26 cellular contexts compared by ENCODE assay signal in genomic region chr13:23817833-23818232, GRCh38.
"Had no signal": no experiment of that assay in that cellular context is flagged by ENCODE, and none has a peak within 500 bp of the region (broad histone marks: within the 10 kb centered on the region; RNA-seq: fewer than 3 reads in every experiment).

No MANE protein-coding gene starts in this region.

- H3K27ac ChIP-seq: body of pancreas, cardiac muscle cell, heart right ventricle, lower lobe of right lung, neutrophil, ovary, upper lobe of left lung, VCaP had no signal

- H3K9me3 Mint-ChIP-seq: activated CD4-positive, alpha-beta T cell treated with anti-CD3 and anti-CD28 coated beads, Interleukin-2, amount 10 ng/mL, durations not matched to agents 7 days and 5 days; activated CD8-positive, alpha-beta T cell treated with anti-CD3 and anti-CD28 coated beads for 36 hours; activated naive CD4-positive, alpha-beta T cell treated with anti-CD3 and anti-CD28 coated beads, Interleukin-2, amount 50 U/mL, for 24 hours; activated T-helper 1 cell treated with anti-CD3 and anti-CD28 coated beads, Interleukin-12 subunit alpha, Interleukin-12 subunit beta, Interleukin-2, Interleukin-4 antibody, amounts not matched to agents 30 ng/mL and 10 ng/mL and 1 ng/mL, durations not matched to agents 14 hours and 24 hours and 36 hours; naive thymus-derived CD8-positive, alpha-beta T cell had no signal

- H3K4me3 Mint-ChIP-seq: activated CD4-positive, alpha-beta T cell treated with anti-CD3 and anti-CD28 coated beads, Interleukin-2, amount 10 ng/mL, durations not matched to agents 7 days and 5 days; activated CD8-positive, alpha-beta memory T cell treated with anti-CD3 and anti-CD28 coated beads, Interleukin-2, amount 10 ng/mL, durations not matched to agents 7 days and 5 days; activated CD8-positive, alpha-beta T cell treated with anti-CD3 and anti-CD28 coated beads for 36 hours; activated naive CD4-positive, alpha-beta T cell treated with anti-CD3 and anti-CD28 coated beads, Interleukin-2, amount 50 U/mL, for 24 hours; activated T-helper 1 cell treated with anti-CD3 and anti-CD28 coated beads, Interleukin-12 subunit alpha, Interleukin-12 subunit beta, Interleukin-2, Interleukin-4 antibody, amounts not matched to agents 30 ng/mL and 10 ng/mL and 1 ng/mL, durations not matched to agents 14 hours and 24 hours and 36 hours; naive thymus-derived CD8-positive, alpha-beta T cell had no signal

- H3K36me3 ChIP-seq: cardiac muscle cell, lower lobe of right lung, neutrophil, ovary, prostate gland, upper lobe of left lung had no signal

- H3K27ac Mint-ChIP-seq: activated CD4-positive, alpha-beta T cell treated with anti-CD3 and anti-CD28 coated beads, Interleukin-2, amount 10 ng/mL, durations not matched to agents 7 days and 5 days; activated CD8-positive, alpha-beta memory T cell treated with anti-CD3 and anti-CD28 coated beads, Interleukin-2, amount 10 ng/mL, durations not matched to agents 7 days and 5 days; activated CD8-positive, alpha-beta T cell treated with anti-CD3 and anti-CD28 coated beads for 36 hours; activated naive CD4-positive, alpha-beta T cell treated with anti-CD3 and anti-CD28 coated beads, Interleukin-2, amount 50 U/mL, for 24 hours; activated T-helper 1 cell treated with anti-CD3 and anti-CD28 coated beads, Interleukin-12 subunit alpha, Interleukin-12 subunit beta, Interleukin-2, Interleukin-4 antibody, amounts not matched to agents 30 ng/mL and 10 ng/mL and 1 ng/mL, durations not matched to agents 14 hours and 24 hours and 36 hours had no signal

- H3K27me3 Mint-ChIP-seq: activated CD4-positive, alpha-beta T cell treated with anti-CD3 and anti-CD28 coated beads, Interleukin-2, amount 10 ng/mL, durations not matched to agents 7 days and 5 days; activated CD8-positive, alpha-beta memory T cell treated with anti-CD3 and anti-CD28 coated beads, Interleukin-2, amount 10 ng/mL, durations not matched to agents 7 days and 5 days; activated CD8-positive, alpha-beta T cell treated with anti-CD3 and anti-CD28 coated beads for 36 hours; activated naive CD4-positive, alpha-beta T cell treated with anti-CD3 and anti-CD28 coated beads, Interleukin-2, amount 50 U/mL, for 24 hours; naive thymus-derived CD8-positive, alpha-beta T cell had no signal

- H3K4me1 ChIP-seq: body of pancreas, heart right ventricle had no signal

- H3K9me3 ChIP-seq: body of pancreas, heart right ventricle, lower lobe of right lung, mucosa of descending colon, neutrophil, ovary, prostate gland, upper lobe of left lung had no signal

- ATAC-seq: activated CD4-positive, CD25-positive, alpha-beta regulatory T cell treated with anti-CD3 and anti-CD28 coated beads, Interleukin-2, amount 50 U/mL, for 24 hours; activated CD8-positive, alpha-beta memory T cell treated with anti-CD3 and anti-CD28 coated beads, Interleukin-2, amount 10 ng/mL, durations not matched to agents 7 days and 5 days; activated CD8-positive, alpha-beta T cell treated with anti-CD3 and anti-CD28 coated beads for 36 hours; body of pancreas; heart right ventricle; left lobe of liver; mucosa of descending colon; naive thymus-derived CD8-positive, alpha-beta T cell; stimulated activated naive CD8-positive, alpha-beta T cell treated with anti-CD3 and anti-CD28 coated beads, Interleukin-15, Interleukin-2, amounts not matched to agents 100 U/mL and 50 U/mL, for 24 hours had no signal

- H3K27me3 ChIP-seq: body of pancreas, cardiac muscle cell, heart right ventricle, neutrophil, ovary, upper lobe of left lung had no signal

- DNase-seq: activated CD4-positive, alpha-beta T cell treated with anti-CD3 and anti-CD28 coated beads, Interleukin-2, amount 10 ng/mL, durations not matched to agents 7 days and 5 days; activated CD8-positive, alpha-beta memory T cell treated with anti-CD3 and anti-CD28 coated beads, Interleukin-2, amount 10 ng/mL, durations not matched to agents 7 days and 5 days; activated CD8-positive, alpha-beta T cell treated with anti-CD3 and anti-CD28 coated beads for 36 hours; activated gamma-delta T cell treated with Interleukin-2 at 50 U/mL for 16 hours; activated T-cell treated with anti-CD3 and anti-CD28 coated beads for 4 hours; anterior cingulate cortex; body of pancreas; erythroblast; foreskin fibroblast; heart right ventricle; lower lobe of right lung; mesendoderm; mucosa of descending colon; naive thymus-derived CD8-positive, alpha-beta T cell; ovary; stimulated activated CD4-positive, alpha-beta T cell treated with anti-CD3 and anti-CD28 coated beads, Interleukin-4, amount 100 ng/mL, for 4 hours; stimulated activated naive CD8-positive, alpha-beta T cell treated with anti-CD3 and anti-CD28 coated beads, Interleukin-15, Interleukin-2, amounts not matched to agents 100 U/mL and 50 U/mL, for 24 hours; upper lobe of left lung had no signal

- H3K4me1 Mint-ChIP-seq: activated naive CD4-positive, alpha-beta T cell treated with anti-CD3 and anti-CD28 coated beads, Interleukin-2, amount 50 U/mL, for 24 hours had no signal

- H3K4me3 ChIP-seq: body of pancreas, cardiac muscle cell, heart right ventricle, lower lobe of right lung, mucosa of descending colon, ovary, prostate gland, upper lobe of left lung had no signal
